Comparison of ENCODE assay signal across 17 cellular contexts in genomic region chr19:18131841-18132596, GRCh38. TPM values are rescaled to one million over a fixed set of nuclear protein-coding genes. Genes with fewer than 3 reads are reported as not detected.
DNase-seq lines count a peak whose midpoint lies in the region; ATAC-seq and TF ChIP-seq lines count a peak whose summit lies in the region.
"Had no signal": no experiment of that assay in that cellular context is flagged by ENCODE, and none has a peak within 500 bp of the region (broad histone marks: within the 10 kb centered on the region; RNA-seq: fewer than 3 reads in every experiment).

No MANE protein-coding gene starts in this region.

- ATAC-seq in activated naive CD8-positive, alpha-beta T cell treated with anti-CD3 and anti-CD28 coated beads, Interleukin-2, amount 50 U/mL, for 24 hours: peak; percentile 45
- ATAC-seq: activated CD8-positive, alpha-beta memory T cell treated with anti-CD3 and anti-CD28 coated beads, Interleukin-2, amount 10 ng/mL, durations not matched to agents 7 days and 5 days; left lobe of liver; pancreas; Right ventricle myocardium inferior had no signal

- DNase-seq in A673 (ENCODE audit: low spot score): peak; percentile 45
- DNase-seq in H7: peak; percentile 92
- peak; percentile 35 for DNase-seq in activated naive CD8-positive, alpha-beta T cell treated with anti-CD3 and anti-CD28 coated beads, Interleukin-2, amount 50 U/mL, for 24 hours
- no peak for DNase-seq in OCI-M2 (lab: John Stamatoyannopoulos, UW; ENCODE audit: unreplicated experiment)
- DNase-seq in NCI-H774 (lab: John Stamatoyannopoulos, UW): no peak
- no peak for DNase-seq in mesenteric fat pad (ENCODE audit: low spot score)
- DNase-seq: activated CD8-positive, alpha-beta memory T cell treated with anti-CD3 and anti-CD28 coated beads, Interleukin-2, amount 10 ng/mL, durations not matched to agents 7 days and 5 days; aorta; NCI-H1436 treated with DMSO at 0.1 percent for 48 hours; NCI-H226; stimulated activated CD4-positive, alpha-beta T cell treated with anti-CD3 and anti-CD28 coated beads, Interleukin-2, amount 100 ng/mL, for 48 hours; T-helper 1 cell had no signal

- H3K36me3 ChIP-seq in A673 (ENCODE audit: insufficient read depth, low read length, poor library complexity, severe bottlenecking): no peaks in the 10 kb centered on the region
- peaks cover 10% of the 10 kb centered on the region for H3K36me3 ChIP-seq in H7 (replicated peaks; ENCODE audit: control insufficient read depth, insufficient read depth, low read length)

- POLR2A ChIA-PET in A673 (lab: Charles Lee; ENCODE audit: low non-redundant PET): no interaction called here

- H3K9me3 ChIP-seq in A673 (ENCODE audit: low read depth, low read length, poor library complexity, severe bottlenecking): no peaks in the 10 kb centered on the region
- H3K9me3 ChIP-seq: pancreas had no signal

- intact Hi-C loops in A673 (cut with micrococcal nuclease; ENCODE audit: unreplicated experiment): no loop called here

- no peaks in the 10 kb centered on the region for H3K9me3 Mint-ChIP-seq in activated naive CD8-positive, alpha-beta T cell treated with anti-CD3 and anti-CD28 coated beads, Interleukin-2, amount 50 U/mL, for 24 hours

- no peak overlapping the region for H3K4me3 Mint-ChIP-seq in activated naive CD8-positive, alpha-beta T cell treated with anti-CD3 and anti-CD28 coated beads, Interleukin-2, amount 50 U/mL, for 24 hours
- H3K4me3 Mint-ChIP-seq: activated CD8-positive, alpha-beta memory T cell treated with anti-CD3 and anti-CD28 coated beads, Interleukin-2, amount 10 ng/mL, durations not matched to agents 7 days and 5 days had no signal

- H3K27ac Mint-ChIP-seq in activated naive CD8-positive, alpha-beta T cell treated with anti-CD3 and anti-CD28 coated beads, Interleukin-2, amount 50 U/mL, for 24 hours: no peak overlapping the region
- H3K27ac Mint-ChIP-seq: activated CD8-positive, alpha-beta memory T cell treated with anti-CD3 and anti-CD28 coated beads, Interleukin-2, amount 10 ng/mL, durations not matched to agents 7 days and 5 days had no signal

- BruUV-seq in A673 (replicated peaks; lab: Mats Ljungman, UMichigan): no TSS peak

- H3K4me1 Mint-ChIP-seq in activated naive CD8-positive, alpha-beta T cell treated with anti-CD3 and anti-CD28 coated beads, Interleukin-2, amount 50 U/mL, for 24 hours: no peaks in the 10 kb centered on the region

- H3K27me3 ChIP-seq in A673 (replicated peaks; ENCODE audit: insufficient read depth, low read depth, low read length, poor library complexity) (no peaks in the 10 kb centered on the region), H7 (ENCODE audit: control insufficient read depth, insufficient read depth, low read length) (no peaks in the 10 kb centered on the region)
- H3K27me3 ChIP-seq: pancreas had no signal

- no peaks in the 10 kb centered on the region for H3K4me1 ChIP-seq in A673 (ENCODE audit: insufficient read depth, low read length, poor library complexity, severe bottlenecking)
- H3K4me1 ChIP-seq: pancreas had no signal

- H3K27me3 Mint-ChIP-seq in activated naive CD8-positive, alpha-beta T cell treated with anti-CD3 and anti-CD28 coated beads, Interleukin-2, amount 50 U/mL, for 24 hours: no peaks in the 10 kb centered on the region
- H3K27me3 Mint-ChIP-seq: activated CD8-positive, alpha-beta memory T cell treated with anti-CD3 and anti-CD28 coated beads, Interleukin-2, amount 10 ng/mL, durations not matched to agents 7 days and 5 days had no signal

- H3K36me3 Mint-ChIP-seq in activated naive CD8-positive, alpha-beta T cell treated with anti-CD3 and anti-CD28 coated beads, Interleukin-2, amount 50 U/mL, for 24 hours (ENCODE audit: low read depth): peaks cover 33% of the 10 kb centered on the region

- no peak for TF ChIP-seq CTCF in A673 (conservative IDR thresholded peaks at IDR 0.05; ENCODE audit: low read depth, low read length)

- H3K27ac ChIP-seq in A673 (ENCODE audit: low read depth, low read length, poor library complexity, severe bottlenecking): no peak overlapping the region
- H3K27ac ChIP-seq: pancreas, VCaP had no signal

- no peak overlapping the region for H3K4me3 ChIP-seq in A673 (ENCODE audit: low read depth, low read length, poor library complexity, severe bottlenecking)
- no peak overlapping the region for H3K4me3 ChIP-seq in H7 (ENCODE audit: insufficient read depth, low read depth, low read length)
- H3K4me3 ChIP-seq: pancreas had no signal

- CTCF ChIA-PET in A673 (lab: Charles Lee): interaction anchor here (0.5 kb wide), 1 partner anchor 10 kb away, joined by 7 read pairs; no protein-coding TSS in a partner anchor

RNA-seq across cellular contexts. Expression of gene PIK3R2, which starts 20.9 kb away (rescaled TPM):
- 38.1 and 41.9 TPM in 2 replicates for total RNA-seq in A673 (2021)
- 26.7 and 29.0 TPM in 2 replicates for total RNA-seq in H7 (2014; rRNA removed; shearing (Covaris generic))
- total RNA-seq in mesenteric fat pad: 14.8 TPM

RNA-seq across cellular contexts. Expression of gene MAST3, which starts 34.4 kb away (rescaled TPM):
- total RNA-seq in A673 (2021): 5.1 and 7.9 TPM in 2 replicates
- 2.4 and 4.0 TPM in 2 replicates for total RNA-seq in H7 (2014; rRNA removed; shearing (Covaris generic))
- total RNA-seq in mesenteric fat pad: 19.1 TPM

RNA-seq across cellular contexts. Expression of gene IFI30, which starts 41.6 kb away (rescaled TPM):
- total RNA-seq in A673 (2021) (not detected in 2 replicates), mesenteric fat pad (236 TPM)
- total RNA-seq in H7 (2014; rRNA removed; shearing (Covaris generic)): 47.3 and 53.4 TPM in 2 replicates

RNA-seq across cellular contexts. Expression of gene IL12RB1, which starts 45.3 kb away (rescaled TPM):
- total RNA-seq in A673 (2021): not detected in 2 replicates
- total RNA-seq in H7 (2014; rRNA removed; shearing (Covaris generic)): not detected in 2 replicates
- 2.3 TPM for total RNA-seq in mesenteric fat pad
- total RNA-seq: HT-29 had no signal

Comparison
In these comparisons a context has a peak if more than half of its experiments do, and no peak if none do; other contexts are left out.
1. DNase-seq: peak in A673 (single experiment), H7 (single experiment) and activated naive CD8-positive, alpha-beta T cell treated with anti-CD3 and anti-CD28 coated beads, Interleukin-2, amount 50 U/mL, for 24 hours (single experiment); none in OCI-M2 (single experiment), NCI-H774 (single experiment) and mesenteric fat pad (single experiment).
2. RNA of gene IFI30, which starts 41.6 kb away (total RNA-seq): 236 TPM in mesenteric fat pad (single experiment) and 47.3 to 53.4 TPM in H7; not detected in A673; every median in the first group is over 10 times any median in the second.